18 cellular contexts compared by ENCODE assay signal in the genomic region with DNA sequence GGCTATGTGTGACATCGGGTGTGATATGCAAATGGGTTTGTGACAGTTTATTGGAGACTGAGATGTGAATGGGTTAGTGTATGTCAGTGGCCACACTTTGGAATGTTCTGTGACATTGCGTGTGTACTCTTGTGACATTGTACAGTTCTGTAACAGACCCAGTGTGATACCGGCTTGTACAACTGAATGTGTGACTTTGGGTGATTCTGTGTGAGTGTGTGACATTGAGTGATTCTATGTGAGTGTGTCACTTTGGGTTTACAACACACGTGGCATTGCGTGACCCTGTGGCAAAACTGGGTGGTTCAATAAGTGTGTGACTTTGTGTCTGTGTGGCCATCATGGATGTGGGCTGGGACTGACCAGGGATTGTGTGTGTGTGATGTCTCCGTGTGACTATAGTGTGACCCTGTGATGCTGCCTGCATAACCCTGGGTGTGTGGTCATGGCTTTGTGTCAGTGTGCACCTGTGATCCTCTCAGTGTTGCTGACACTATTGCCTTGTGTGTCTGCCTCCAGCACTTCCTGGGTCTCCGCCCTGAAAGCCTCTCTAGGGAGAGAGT. TPM values are rescaled to one million over a fixed set of nuclear protein-coding genes. Genes with fewer than 3 reads are reported as not detected.
DNase-seq lines count a peak whose midpoint lies in the region; ATAC-seq and TF ChIP-seq lines count a peak whose summit lies in the region.
"Had no signal": no experiment of that assay in that cellular context is flagged by ENCODE, and none has a peak within 500 bp of the region (broad histone marks: within the 10 kb centered on the region; RNA-seq: fewer than 3 reads in every experiment).

No MANE protein-coding gene starts in this region.

- DNase-seq in IMR-90: no peak
- no peak for DNase-seq in chondrocyte (ENCODE audit: low spot score)
- no peak for DNase-seq in memory B cell (ENCODE audit: low spot score in 2 of 2)
- DNase-seq in spleen: no peak
- no peak for DNase-seq in KBM-7
- DNase-seq in NCI-H69 (lab: John Stamatoyannopoulos, UW): no peak
- no peak for DNase-seq in putamen (ENCODE audit: low spot score)
- DNase-seq: activated naive CD4-positive, alpha-beta T cell treated with anti-CD3 and anti-CD28 coated beads, Interleukin-2, amount 10 ng/mL, durations not matched to agents 7 days and 5 days; lower lobe of right lung; NCI-H1417 treated with DMSO at 0.1 percent for 48 hours; NCI-H510A; ovary; PC-3; SW 1271 had no signal

- H3K9me1 ChIP-seq in IMR-90 (ENCODE audit: insufficient read depth, low read length): no peaks in the 10 kb centered on the region; the same call in 1 of the 2 replicates

- intact Hi-C loops in IMR-90 (cut with micrococcal nuclease) (no loop called here), spleen (cut with DNase I; ENCODE audit: low total_unique reads) (loop anchor here (5.0 kb wide), 1 partner anchor 54 kb away; no protein-coding TSS in a partner anchor)

- POLR2A ChIA-PET in IMR-90 (lab: Charles Lee; ENCODE audit: unreplicated experiment): no interaction called here

- H3K4me1 Mint-ChIP-seq in chondrocyte (ENCODE audit: low read depth) (peaks cover 81% of the 10 kb centered on the region), memory B cell (peaks cover 47% of the 10 kb centered on the region)

- no peak for TF ChIP-seq RAD21 in IMR-90 (IDR thresholded peaks at IDR 0.05; ENCODE audit: low read length)

- H2BK5ac ChIP-seq in IMR-90 (ENCODE audit: low read depth, low read length, poor library complexity, severe bottlenecking): no peak overlapping the region

- H3K79me1 ChIP-seq in IMR-90 (ENCODE audit: low read depth in 1 of 2, low read length in 2 of 2): peaks cover 5 to 6% of the 10 kb centered on the region in 2 experiments; a peak in 1 of 4 replicates

- TF ChIP-seq POLR2A in IMR-90 (IDR thresholded peaks at IDR 0.05; ENCODE audit: low read depth, low read length) (no peak), spleen (IDR thresholded peaks at IDR 0.05) (no peak)

- H4K5ac ChIP-seq in IMR-90 (ENCODE audit: low read depth, low read length): no peak overlapping the region

- no peak overlapping the region for H3K4me2 ChIP-seq in IMR-90 (ENCODE audit: low read depth, low read length)

- no peak for ATAC-seq in IMR-90 (ENCODE audit: low read depth)
- ATAC-seq in memory B cell (ENCODE audit: low read depth): no peak
- ATAC-seq in GM21786 (IDR thresholded peaks at IDR 0.05; ENCODE audit: unreplicated experiment): no peak
- ATAC-seq: PC-3 had no signal

- no peak overlapping the region for H2BK20ac ChIP-seq in IMR-90 (ENCODE audit: low read depth, low read length)

- H3K4me3 ChIP-seq in IMR-90 (ENCODE audit: insufficient read depth, low read depth, low read length) (no peak overlapping the region), spleen (no peak overlapping the region)
- H3K4me3 ChIP-seq: lower lobe of right lung, ovary had no signal

- CTCF ChIA-PET in IMR-90 (lab: Yijun Ruan, JAX): no interaction called here

- H4K8ac ChIP-seq in IMR-90 (ENCODE audit: low read depth in 2 of 2, low read length in 2 of 2): no peak overlapping the region

- H4K20me1 ChIP-seq in IMR-90 (ENCODE audit: insufficient read depth, low read length): no peaks in the 10 kb centered on the region; the same call in 1 of the 2 replicates

- no peak overlapping the region for H3K56ac ChIP-seq in IMR-90 (ENCODE audit: extremely low read depth, insufficient read depth, low read length)

- no TSS peak for BruUV-seq in IMR-90 (replicated peaks; lab: Mats Ljungman, UMichigan)

- no peak overlapping the region for H3K14ac ChIP-seq in IMR-90 (replicated peaks; ENCODE audit: low read depth, low read length)

- WGBS in IMR-90 (ENCODE audit: extremely low coverage in 2 of 2, insufficient read length in 1 of 2), 2 experiments: 88% methylated on average over 6 of the region's 7 CpGs; no CpG with 5 or more reads in 1 of the 2 experiments
- 76 to 84% (median 79%) methylated on average over 4 to 7 of the region's 7 CpGs for whole genome bisulfite sequencing in spleen, 5 donors

- no peak overlapping the region for H3K9ac ChIP-seq in IMR-90 (ENCODE audit: low read depth, low read length)

- peak overlapping the region; percentile 66; the same call in 1 of the 2 replicates for H2AK5ac ChIP-seq in IMR-90 (ENCODE audit: low read depth, low read length)

- no peak overlapping the region for H2BK120ac ChIP-seq in IMR-90 (ENCODE audit: low read depth, low read length)

- H2BK15ac ChIP-seq in IMR-90 (ENCODE audit: low read depth, low read length): no peak overlapping the region

- no peak overlapping the region for H3K4me3 Mint-ChIP-seq in chondrocyte (ENCODE audit: unreplicated experiment)
- peak overlapping the region; percentile 16 for H3K4me3 Mint-ChIP-seq in memory B cell
- H3K4me3 Mint-ChIP-seq: activated naive CD4-positive, alpha-beta T cell treated with anti-CD3 and anti-CD28 coated beads, Interleukin-2, amount 10 ng/mL, durations not matched to agents 7 days and 5 days; CD14-positive monocyte; central memory CD8-positive, alpha-beta T cell had no signal

- H3K36me3 ChIP-seq in IMR-90 (ENCODE audit: control insufficient read depth, insufficient read depth, low read length): peaks cover 29% of the 10 kb centered on the region
- H3K36me3 ChIP-seq in spleen: peaks cover 0 to 44% (median 18%) of the 10 kb centered on the region in 6 donors
- H3K36me3 ChIP-seq: ovary had no signal

- H3K27me3 ChIP-seq in IMR-90 (ENCODE audit: control insufficient read depth, insufficient read depth, low read length) (no peaks in the 10 kb centered on the region), spleen (replicated peaks in 1 of 7) (no peaks in the 10 kb centered on the region)
- H3K27me3 ChIP-seq: ovary had no signal

- H3K36me3 Mint-ChIP-seq in chondrocyte (ENCODE audit: low read depth) (peaks cover 30% of the 10 kb centered on the region), memory B cell (peaks cover 10% of the 10 kb centered on the region)
- H3K36me3 Mint-ChIP-seq: activated naive CD4-positive, alpha-beta T cell treated with anti-CD3 and anti-CD28 coated beads, Interleukin-2, amount 10 ng/mL, durations not matched to agents 7 days and 5 days had no signal

- H3K4ac ChIP-seq in IMR-90 (ENCODE audit: low read depth, low read length): no peak overlapping the region; the same call in 1 of the 2 replicates

- H3K27me3 Mint-ChIP-seq in chondrocyte (ENCODE audit: low read depth) (no peaks in the 10 kb centered on the region), memory B cell (no peaks in the 10 kb centered on the region)
- H3K27me3 Mint-ChIP-seq: central memory CD8-positive, alpha-beta T cell had no signal

- no peak overlapping the region for H3K23ac ChIP-seq in IMR-90 (ENCODE audit: low read depth, low read length)

- H3K27ac ChIP-seq in IMR-90 (ENCODE audit: insufficient read depth, low read length) (no peak overlapping the region), spleen (peak overlapping the region in 6 of 8 donors; percentile 39 to 74 (median 53))
- H3K27ac ChIP-seq: lower lobe of right lung, ovary, VCaP had no signal

- no peak overlapping the region for H4K91ac ChIP-seq in IMR-90 (ENCODE audit: insufficient read depth, low read depth, low read length)

- peak overlapping the region; percentile 3 for H2AK9ac ChIP-seq in IMR-90 (replicated peaks; ENCODE audit: low read depth, low read length, poor library complexity)

- no peak overlapping the region for H3K18ac ChIP-seq in IMR-90 (ENCODE audit: low read depth, low read length)

- peaks cover 17% of the 10 kb centered on the region for H3K4me1 ChIP-seq in IMR-90 (ENCODE audit: control insufficient read depth, insufficient read depth, low read length)
- H3K4me1 ChIP-seq in spleen: peaks cover 25 to 98% (median 78%) of the 10 kb centered on the region in 6 donors

- H3K9me3 Mint-ChIP-seq in chondrocyte (ENCODE audit: low read depth): no peaks in the 10 kb centered on the region
- H3K9me3 Mint-ChIP-seq in memory B cell: no peaks in the 10 kb centered on the region
- H3K9me3 Mint-ChIP-seq: activated naive CD4-positive, alpha-beta T cell treated with anti-CD3 and anti-CD28 coated beads, Interleukin-2, amount 10 ng/mL, durations not matched to agents 7 days and 5 days; CD14-positive monocyte; central memory CD8-positive, alpha-beta T cell had no signal

- TF ChIP-seq CTCF in IMR-90 (conservative IDR thresholded peaks at IDR 0.05; ENCODE audit: low read depth, low read length): no peak
- no peak for TF ChIP-seq CTCF in chondrocyte (IDR thresholded peaks at IDR 0.05)
- no peak for TF ChIP-seq CTCF in spleen (IDR thresholded peaks at IDR 0.05 in 8 of 11, conservative IDR thresholded peaks at IDR 0.05 in 3 of 11)

- no peaks in the 10 kb centered on the region for H3K9me3 ChIP-seq in IMR-90 (ENCODE audit: control insufficient read depth, insufficient read depth, low read length)
- no peaks in the 10 kb centered on the region for H3K9me3 ChIP-seq in spleen
- H3K9me3 ChIP-seq: lower lobe of right lung, ovary had no signal

- H3K27ac Mint-ChIP-seq in chondrocyte (ENCODE audit: unreplicated experiment): peak overlapping the region; percentile 90
- peak overlapping the region; percentile 72 for H3K27ac Mint-ChIP-seq in memory B cell
- H3K27ac Mint-ChIP-seq: activated naive CD4-positive, alpha-beta T cell treated with anti-CD3 and anti-CD28 coated beads, Interleukin-2, amount 10 ng/mL, durations not matched to agents 7 days and 5 days had no signal

- in situ Hi-C loops in IMR-90 (cut with MboI; ENCODE audit: low sequenced_read_pairs): no loop called here
- in situ Hi-C loops in KBM-7 (cut with MboI; ENCODE audit: low pct_unique_long_range_greater_than_20kb, low sequenced_read_pairs): no loop called here

- dilution Hi-C loops in IMR-90 (cut with HindIII; ENCODE audit: low sequenced_read_pairs, unreplicated experiment): no loop called here

- H2AFZ ChIP-seq in IMR-90 (replicated peaks; ENCODE audit: low read length, poor library complexity): no peak overlapping the region

TF ChIP-seq in IMR-90, 13 proteins besides CTCF, POLR2A, EP300 and RAD21 (continues in another document):
- TF ChIP-seq BHLHE40 (IDR thresholded peaks at IDR 0.05; ENCODE audit: low read depth, low read length) (no peak), FOS (IDR thresholded peaks at IDR 0.05; ENCODE audit: low read depth, low read length) (no peak)
- TF ChIP-seq, protein P1, sequence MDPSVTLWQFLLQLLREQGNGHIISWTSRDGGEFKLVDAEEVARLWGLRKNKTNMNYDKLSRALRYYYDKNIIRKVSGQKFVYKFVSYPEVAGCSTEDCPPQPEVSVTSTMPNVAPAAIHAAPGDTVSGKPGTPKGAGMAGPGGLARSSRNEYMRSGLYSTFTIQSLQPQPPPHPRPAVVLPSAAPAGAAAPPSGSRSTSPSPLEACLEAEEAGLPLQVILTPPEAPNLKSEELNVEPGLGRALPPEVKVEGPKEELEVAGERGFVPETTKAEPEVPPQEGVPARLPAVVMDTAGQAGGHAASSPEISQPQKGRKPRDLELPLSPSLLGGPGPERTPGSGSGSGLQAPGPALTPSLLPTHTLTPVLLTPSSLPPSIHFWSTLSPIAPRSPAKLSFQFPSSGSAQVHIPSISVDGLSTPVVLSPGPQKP (IDR thresholded peaks at IDR 0.05; ENCODE audit: borderline replicate concordance, low read depth, low read length): no peak

RNA-seq across cellular contexts. Expression of a gene that starts 38.3 kb away (rescaled TPM):
- total RNA-seq in IMR-90 (2012; rRNA removed): 24.9 and 30.8 TPM in 2 replicates
- 35.7 and 38.8 TPM in 2 replicates for polyA plus RNA-seq in IMR-90 (2012; rRNA removed)
- 34.7 and 72.2 TPM in 2 replicates for polyA plus RNA-seq in IMR-90 (2012; cell fraction: cytosol; rRNA removed)
- 24.5 and 60.8 TPM in 2 replicates for polyA plus RNA-seq in IMR-90 (2012; cell fraction: nucleus; rRNA removed; ENCODE audit: low replicate concordance)
- total RNA-seq in chondrocyte: 144 to 193 TPM (median 145 TPM) in 3 replicates
- total RNA-seq in spleen: 10 to 100 TPM; 57.5 to 69.5 (median 62.8) TPM
- polyA plus RNA-seq in spleen: 10 to 100 TPM; 46.4 to 69.5 (median 60.8) TPM
